ENCODE assay signal across 8 cellular contexts in the genomic region with DNA sequence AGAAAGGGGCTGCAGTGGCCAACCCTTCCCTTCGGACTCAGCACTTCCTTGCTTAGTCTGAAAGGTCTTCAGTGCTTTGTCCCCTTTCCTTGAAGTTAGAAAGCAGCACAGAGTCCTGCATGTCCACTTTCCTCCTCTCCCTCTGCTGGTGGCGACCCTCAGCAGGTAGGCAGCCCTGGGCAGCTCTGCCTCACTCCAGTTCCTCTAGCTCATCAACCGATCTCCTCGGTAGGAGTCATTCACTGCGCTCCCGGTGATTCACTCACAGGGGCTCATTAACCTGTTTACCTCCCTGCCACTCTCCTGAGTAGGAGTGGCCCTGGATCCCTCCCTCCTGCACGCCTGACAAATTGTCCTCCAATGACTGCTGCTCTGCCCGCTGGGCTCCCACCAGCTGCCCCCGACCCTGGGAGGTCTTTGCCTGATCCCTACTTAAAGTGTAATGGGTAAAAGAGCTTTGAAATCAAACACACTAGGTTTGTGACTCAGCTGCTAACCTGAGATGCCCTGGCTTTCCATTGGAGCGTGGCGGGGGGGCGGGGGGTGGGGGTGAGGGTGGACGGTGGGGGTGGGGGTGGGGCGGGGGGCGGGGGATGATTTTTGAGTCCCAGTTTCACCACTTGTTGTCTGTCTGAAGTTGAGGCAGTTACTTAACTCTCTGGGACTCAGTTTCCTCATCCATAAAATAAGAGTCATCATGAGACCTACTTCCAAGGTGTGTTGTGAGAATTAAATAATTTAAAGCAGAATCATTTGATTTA. TPM values are rescaled to one million over a fixed set of nuclear protein-coding genes. Genes with fewer than 3 reads are reported as not detected.
DNase-seq lines count a peak whose midpoint lies in the region; ATAC-seq and TF ChIP-seq lines count a peak whose summit lies in the region.

No MANE protein-coding gene starts in this region.

- H3K27ac ChIP-seq in GM23338 (ENCODE audit: low read depth) (peak overlapping the region; percentile 97), mucosa of rectum (ENCODE audit: low read depth in 2 of 2, low read length in 2 of 2) (peak overlapping the region; percentile 95 to 99), MM.1S (ENCODE audit: low read length) (no peak overlapping the region)

- no peaks in the 10 kb centered on the region for H3K9me2 ChIP-seq in GM23338 (ENCODE audit: insufficient read depth)
- no peaks in the 10 kb centered on the region for H3K9me2 ChIP-seq in MM.1S (replicated peaks; ENCODE audit: insufficient read depth, low read length)

- DNase-seq in GM23338 (ENCODE audit: low spot score) (peak; percentile 96), NCI-H2227 (lab: John Stamatoyannopoulos, UW; ENCODE audit: unreplicated experiment) (peak; percentile 54), cardiac fibroblast (ENCODE audit: low read depth in 2 of 2) (peak; percentile 46 to 49), AG08396 (ENCODE audit: low spot score) (no peak), MM.1S (no peak)

- peak overlapping the region; percentile 67 for H3K4me3 ChIP-seq in GM23338
- H3K4me3 ChIP-seq in cardiac fibroblast (replicated peaks in 1 of 2; ENCODE audit: low read depth in 2 of 2, low read length in 2 of 2) = no peak overlapping the region
- peak overlapping the region; percentile 59 to 61 for H3K4me3 ChIP-seq in mucosa of rectum (ENCODE audit: low read length in 2 of 2)
- H3K4me3 ChIP-seq in MM.1S (ENCODE audit: low read length) = no peak overlapping the region

- TF ChIP-seq CTCF in GM23338 (conservative IDR thresholded peaks at IDR 0.05; ENCODE audit: low read depth in 2 of 2) (no peak; a peak in 1 of 4 replicates), cardiac fibroblast (IDR thresholded peaks at IDR 0.05; ENCODE audit: low read depth, low read length) (peak; percentile 7), MM.1S (IDR thresholded peaks at IDR 0.05; ENCODE audit: low read length) (no peak)

- H3K4me2 ChIP-seq in GM23338 (peak overlapping the region; percentile 92), MM.1S (ENCODE audit: low read depth, low read length) (no peak overlapping the region)

- H2AFZ ChIP-seq in GM23338 = no peak overlapping the region
- no peak overlapping the region for H2AFZ ChIP-seq in MM.1S (ENCODE audit: low read length)

- peak; percentile 65 for ATAC-seq in GM23338
- ATAC-seq in GM19455 (IDR thresholded peaks at IDR 0.05; ENCODE audit: unreplicated experiment) = no peak
- no peak for ATAC-seq in GM21619 (IDR thresholded peaks at IDR 0.05; ENCODE audit: unreplicated experiment)

- peak overlapping the region; percentile 57 to 100 for H3K9ac ChIP-seq in mucosa of rectum (ENCODE audit: low read depth in 1 of 2, low read length in 2 of 2)
- H3K9ac ChIP-seq in MM.1S (ENCODE audit: low read length) = no peak overlapping the region

- H3K79me2 ChIP-seq in GM23338 (replicated peaks; ENCODE audit: insufficient read depth) (peaks cover 85% of the 10 kb centered on the region), MM.1S (ENCODE audit: low read length) (no peaks in the 10 kb centered on the region)

- H3K4me1 ChIP-seq in GM23338 (ENCODE audit: insufficient read depth) (peaks cover 52% of the 10 kb centered on the region), mucosa of rectum (ENCODE audit: control insufficient read depth in 2 of 2, insufficient read depth in 2 of 2, low read length in 2 of 2) (peaks cover 52 to 55% of the 10 kb centered on the region in 2 donors), MM.1S (ENCODE audit: low read length) (peaks cover 27% of the 10 kb centered on the region)

- H3K4me1 Mint-ChIP-seq in GM23338 = peaks cover 69% of the 10 kb centered on the region

- H3K4me3 Mint-ChIP-seq in GM23338 = peak overlapping the region; percentile 97

- peak overlapping the region; percentile 95 for H3K27ac Mint-ChIP-seq in GM23338

- no peaks in the 10 kb centered on the region for H3K9me3 Mint-ChIP-seq in GM23338

- peaks cover 10% of the 10 kb centered on the region for H4K20me1 ChIP-seq in GM23338 (replicated peaks; ENCODE audit: insufficient read depth)
- H4K20me1 ChIP-seq in MM.1S (ENCODE audit: insufficient read depth, low read length) = no peaks in the 10 kb centered on the region

- H3K36me3 ChIP-seq in GM23338 (ENCODE audit: insufficient read depth) (no peaks in the 10 kb centered on the region), mucosa of rectum (ENCODE audit: control insufficient read depth in 2 of 2, insufficient read depth in 2 of 2, low read length in 2 of 2) (peaks cover 0 to 8% of the 10 kb centered on the region in 2 donors), MM.1S (replicated peaks; ENCODE audit: insufficient read depth, low read length) (no peaks in the 10 kb centered on the region)

- no peaks in the 10 kb centered on the region for H3K27me3 ChIP-seq in GM23338 (ENCODE audit: insufficient read depth)
- peaks cover 0 to 3% of the 10 kb centered on the region in 2 donors for H3K27me3 ChIP-seq in mucosa of rectum (ENCODE audit: control insufficient read depth in 2 of 2, insufficient read depth in 2 of 2, low read length in 2 of 2)
- H3K27me3 ChIP-seq in MM.1S (replicated peaks; ENCODE audit: insufficient read depth, low read length) = no peaks in the 10 kb centered on the region

- H3K27me3 Mint-ChIP-seq in GM23338 (ENCODE audit: insufficient read depth, low read depth, poor library complexity) = peaks cover 20% of the 10 kb centered on the region

- peaks cover 32% of the 10 kb centered on the region for H3F3A ChIP-seq in GM23338 (replicated peaks; ENCODE audit: low read depth)
- peaks cover 10% of the 10 kb centered on the region; the same call in 1 of the 2 replicates for H3F3A ChIP-seq in MM.1S (ENCODE audit: insufficient read depth, low read length)

- H3K9me3 ChIP-seq in mucosa of rectum (ENCODE audit: control insufficient read depth in 2 of 2, low read length in 2 of 2) = no peaks in the 10 kb centered on the region
- H3K9me3 ChIP-seq in MM.1S (replicated peaks; ENCODE audit: insufficient read depth, low read length) = no peaks in the 10 kb centered on the region

- peaks cover 47% of the 10 kb centered on the region for H3K36me3 Mint-ChIP-seq in GM23338 (ENCODE audit: low read depth)

TF ChIP-seq in GM23338, 12 proteins besides CTCF, POLR2A, EP300 and RAD21:
- TF ChIP-seq ZNF114 (CRISPR knock-in tag; IDR thresholded peaks at IDR 0.05) (no peak), EZH2 (IDR thresholded peaks at IDR 0.05; ENCODE audit: low read depth, unreplicated experiment) (no peak), ZNF331 (CRISPR knock-in tag; IDR thresholded peaks at IDR 0.05; ENCODE audit: low read depth) (no peak), EZH2phosphoT487 (IDR thresholded peaks at IDR 0.05; ENCODE audit: unreplicated experiment) (no peak), JUNB (IDR thresholded peaks at IDR 0.05; ENCODE audit: unreplicated experiment) (no peak), CREB1 (CRISPR knock-in tag; IDR thresholded peaks at IDR 0.05; ENCODE audit: low read depth) (no peak), POLR2AphosphoS5 (IDR thresholded peaks at IDR 0.05; ENCODE audit: low read depth) (no peak)
- TF ChIP-seq, protein P1, sequence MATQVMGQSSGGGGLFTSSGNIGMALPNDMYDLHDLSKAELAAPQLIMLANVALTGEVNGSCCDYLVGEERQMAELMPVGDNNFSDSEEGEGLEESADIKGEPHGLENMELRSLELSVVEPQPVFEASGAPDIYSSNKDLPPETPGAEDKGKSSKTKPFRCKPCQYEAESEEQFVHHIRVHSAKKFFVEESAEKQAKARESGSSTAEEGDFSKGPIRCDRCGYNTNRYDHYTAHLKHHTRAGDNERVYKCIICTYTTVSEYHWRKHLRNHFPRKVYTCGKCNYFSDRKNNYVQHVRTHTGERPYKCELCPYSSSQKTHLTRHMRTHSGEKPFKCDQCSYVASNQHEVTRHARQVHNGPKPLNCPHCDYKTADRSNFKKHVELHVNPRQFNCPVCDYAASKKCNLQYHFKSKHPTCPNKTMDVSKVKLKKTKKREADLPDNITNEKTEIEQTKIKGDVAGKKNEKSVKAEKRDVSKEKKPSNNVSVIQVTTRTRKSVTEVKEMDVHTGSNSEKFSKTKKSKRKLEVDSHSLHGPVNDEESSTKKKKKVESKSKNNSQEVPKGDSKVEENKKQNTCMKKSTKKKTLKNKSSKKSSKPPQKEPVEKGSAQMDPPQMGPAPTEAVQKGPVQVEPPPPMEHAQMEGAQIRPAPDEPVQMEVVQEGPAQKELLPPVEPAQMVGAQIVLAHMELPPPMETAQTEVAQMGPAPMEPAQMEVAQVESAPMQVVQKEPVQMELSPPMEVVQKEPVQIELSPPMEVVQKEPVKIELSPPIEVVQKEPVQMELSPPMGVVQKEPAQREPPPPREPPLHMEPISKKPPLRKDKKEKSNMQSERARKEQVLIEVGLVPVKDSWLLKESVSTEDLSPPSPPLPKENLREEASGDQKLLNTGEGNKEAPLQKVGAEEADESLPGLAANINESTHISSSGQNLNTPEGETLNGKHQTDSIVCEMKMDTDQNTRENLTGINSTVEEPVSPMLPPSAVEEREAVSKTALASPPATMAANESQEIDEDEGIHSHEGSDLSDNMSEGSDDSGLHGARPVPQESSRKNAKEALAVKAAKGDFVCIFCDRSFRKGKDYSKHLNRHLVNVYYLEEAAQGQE (IDR thresholded peaks at IDR 0.05; ENCODE audit: unreplicated experiment) = no peak
TF ChIP-seq in GM23338: peak in this region for 0.

RNA-seq across cellular contexts. Expression of gene SCNN1A, which starts 4.2 kb away (rescaled TPM):
- 125 and 134 TPM in 2 replicates for total RNA-seq in GM23338 (2014; rRNA removed; shearing (Covaris generic))
- 34.0 and 37.1 TPM in 2 replicates for polyA plus RNA-seq in GM23338 (2016; fragmentation: Nextera tagmentation; extraction: Ambion mirVana)

RNA-seq across cellular contexts. Expression of gene LTBR, which starts 12.8 kb away (rescaled TPM):
- 6.8 and 7.1 TPM in 2 replicates for total RNA-seq in GM23338 (2014; rRNA removed; shearing (Covaris generic))
- polyA plus RNA-seq in GM23338 (2016; fragmentation: Nextera tagmentation; extraction: Ambion mirVana) = 6.1 and 10.5 TPM in 2 replicates

RNA-seq across cellular contexts. Expression of gene TNFRSF1A, which starts 29.3 kb away (rescaled TPM):
- 36.7 and 43.4 TPM in 2 replicates for total RNA-seq in GM23338 (2014; rRNA removed; shearing (Covaris generic))
- polyA plus RNA-seq in GM23338 (2016; fragmentation: Nextera tagmentation; extraction: Ambion mirVana) = 24.3 and 28.5 TPM in 2 replicates

Comparison
In these comparisons a context has a peak if more than half of its experiments do, and no peak if none do; other contexts are left out.
1. DNase-seq: peak in GM23338 (single experiment), NCI-H2227 (single experiment) and cardiac fibroblast (2 of 2); none in AG08396 (single experiment) and MM.1S (single experiment).
2. H3K4me3 ChIP-seq: peak in GM23338 (single experiment) and mucosa of rectum (2 of 2); none in cardiac fibroblast (0 of 2) and MM.1S (single experiment).